ENCODE assay signal across 18 cellular contexts in the genomic region with DNA sequence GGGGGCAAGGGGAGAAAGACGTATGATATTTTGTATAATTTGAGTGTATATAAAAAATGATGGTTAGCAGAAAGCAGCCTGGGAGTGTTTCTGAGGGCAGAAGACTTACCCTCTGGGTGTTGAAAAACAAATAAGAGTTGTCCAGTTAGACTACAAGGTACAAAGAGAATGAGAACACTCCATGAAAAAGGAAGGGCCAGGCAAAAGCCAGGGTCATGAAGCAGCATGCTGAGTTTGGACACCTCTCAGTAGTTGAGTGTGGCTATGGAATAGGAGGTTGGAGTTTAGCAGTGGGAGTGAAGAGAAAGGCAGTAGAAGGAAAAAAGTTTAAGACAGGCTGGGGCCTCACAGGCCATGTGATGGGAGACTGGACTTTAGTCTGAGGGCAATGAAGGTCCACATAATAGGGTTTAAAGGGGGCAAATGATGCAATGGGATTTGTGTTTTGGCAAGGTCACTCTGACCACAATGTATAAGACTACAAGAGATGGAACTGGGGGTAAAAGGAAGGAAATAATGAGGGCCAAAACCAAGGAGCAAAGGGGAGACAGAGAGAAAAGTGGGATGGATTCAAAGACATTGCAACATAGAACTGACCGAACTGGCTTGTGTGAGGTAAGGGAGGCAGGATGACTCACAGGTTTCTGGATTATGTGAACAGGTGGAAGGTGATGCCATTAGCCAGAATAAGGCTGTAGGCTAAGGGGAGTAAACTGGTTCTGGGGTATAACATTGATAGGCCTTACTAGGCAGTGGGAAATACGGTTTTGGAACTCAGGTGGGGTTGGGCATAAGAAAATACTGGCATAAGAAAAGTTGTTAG.
A peak's percentile ranks its signal among the peaks of the same experiment; 100 is the strongest.
DNase-seq lines count a peak whose midpoint lies in the region; ATAC-seq, FAIRE-seq and TF ChIP-seq lines count a peak whose summit lies in the region.
"Had no signal": no experiment of that assay in that cellular context is flagged by ENCODE, and none has a peak within 500 bp of the region (broad histone marks: within the 10 kb centered on the region; RNA-seq: fewer than 3 reads in every experiment).

No MANE protein-coding gene starts in this region.

- peaks cover 12% of the 10 kb centered on the region for H3F3A ChIP-seq in SK-N-SH (replicated peaks; ENCODE audit: insufficient read depth)

- TF ChIP-seq RAD21 in SK-N-SH (IDR thresholded peaks at IDR 0.05; ENCODE audit: low read length) = no peak

- POLR2A ChIA-PET in Caco-2 (lab: Charles Lee) = no interaction called here
- POLR2A ChIA-PET in RWPE1 (lab: Yijun Ruan, JAX; ENCODE audit: low non-redundant PET) = no interaction called here
- POLR2A ChIA-PET in activated CD4-positive, alpha-beta T cell treated with anti-CD3 and anti-CD28 coated beads for 36 hours (lab: Charles Lee) = no interaction called here
- POLR2A ChIA-PET in SK-N-SH (lab: Yijun Ruan, JAX) = no interaction called here

- no peaks in the 10 kb centered on the region for H3K27me3 ChIP-seq in Caco-2 (replicated peaks; ENCODE audit: control insufficient read depth, insufficient read depth, low read length)
- no peaks in the 10 kb centered on the region for H3K27me3 ChIP-seq in gastroesophageal sphincter
- H3K27me3 ChIP-seq in pancreas = no peaks in the 10 kb centered on the region
- H3K27me3 ChIP-seq in SK-N-SH (ENCODE audit: insufficient read depth) = no peaks in the 10 kb centered on the region
- H3K27me3 ChIP-seq: BLaER1 treated with 17β-estradiol and CSF1 and Interleukin-3, amounts not matched to agents 10 nM and 100 nM; brain microvascular endothelial cell had no signal

- intact Hi-C loops in Caco-2 (cut with micrococcal nuclease; ENCODE audit: unreplicated experiment) (no loop called here), pancreas (cut with DNase I) (loop anchor here in 2 of 3 donors (10.0 kb wide), 1 partner anchor 545 kb away; no protein-coding TSS in a partner anchor)
- intact Hi-C loops in activated CD4-positive, alpha-beta T cell treated with anti-CD3 and anti-CD28 coated beads for 36 hours (cut with DNase I, micrococcal nuclease) = no loop called here

- peaks cover 63% of the 10 kb centered on the region for H3K79me2 ChIP-seq in SK-N-SH (ENCODE audit: insufficient read depth)
- H3K79me2 ChIP-seq: parathyroid adenoma had no signal

- H3K4me3 ChIP-seq in Caco-2 (ENCODE audit: low read depth, low read length) (no peak overlapping the region), gastroesophageal sphincter (no peak overlapping the region), pancreas (no peak overlapping the region), SK-N-SH (ENCODE audit: low read depth in 2 of 2, low read length in 1 of 2) (no peak overlapping the region)
- H3K4me3 ChIP-seq: BLaER1 treated with 17β-estradiol and CSF1 and Interleukin-3, amounts not matched to agents 10 nM and 100 nM had no signal

- BruUV-seq in Caco-2 (replicated peaks; lab: Mats Ljungman, UMichigan) = TSS peak; percentile 76

- no peak for TF ChIP-seq POLR2A in gastroesophageal sphincter (IDR thresholded peaks at IDR 0.05)

- no peak overlapping the region for H3K4me3 Mint-ChIP-seq in Caco-2 (ENCODE audit: unreplicated experiment)
- no peak overlapping the region for H3K4me3 Mint-ChIP-seq in activated CD4-positive, alpha-beta T cell treated with anti-CD3 and anti-CD28 coated beads for 36 hours
- H3K4me3 Mint-ChIP-seq: activated T-cell treated with anti-CD3 and anti-CD28 coated beads, Interleukin-2, amount 50 U/mL, for 24 hours had no signal

- TF ChIP-seq EP300 in gastroesophageal sphincter (IDR thresholded peaks at IDR 0.05) (no peak), SK-N-SH (IDR thresholded peaks at IDR 0.05; ENCODE audit: borderline replicate concordance in 1 of 2, low read depth in 1 of 2, low read length in 1 of 2) (no peak)

- ATAC-seq in gastroesophageal sphincter (peak; percentile 34), pancreas (peak; percentile 54 to 80 (median 66))
- ATAC-seq in activated CD4-positive, alpha-beta T cell treated with anti-CD3 and anti-CD28 coated beads for 36 hours = no peak
- ATAC-seq: activated naive CD4-positive, alpha-beta T cell treated with anti-CD3 and anti-CD28 coated beads, Interleukin-2, amount 50 U/mL, for 72 hours had no signal

- H3K27ac ChIP-seq in RWPE1 = no peak overlapping the region
- H3K27ac ChIP-seq in gastroesophageal sphincter = peak overlapping the region in 2 of 4 donors; percentile 64 to 67
- no peak overlapping the region for H3K27ac ChIP-seq in pancreas
- H3K27ac ChIP-seq in SK-N-SH (ENCODE audit: low read depth in 2 of 2, low read length in 1 of 2) = no peak overlapping the region
- H3K27ac ChIP-seq: BLaER1 treated with 17β-estradiol and CSF1 and Interleukin-3, amounts not matched to agents 10 nM and 100 nM; brain microvascular endothelial cell; parathyroid adenoma had no signal

- no peaks in the 10 kb centered on the region for H3K9me3 ChIP-seq in Caco-2
- no peaks in the 10 kb centered on the region for H3K9me3 ChIP-seq in gastroesophageal sphincter
- H3K9me3 ChIP-seq in pancreas = no peaks in the 10 kb centered on the region
- H3K9me3 ChIP-seq in SK-N-SH = no peaks in the 10 kb centered on the region
- H3K9me3 ChIP-seq: BLaER1 treated with 17β-estradiol and CSF1 and Interleukin-3, amounts not matched to agents 10 nM and 100 nM had no signal

- H3K9ac ChIP-seq in SK-N-SH = no peak overlapping the region
- H3K9ac ChIP-seq: BLaER1 treated with 17β-estradiol and CSF1 and Interleukin-3, amounts not matched to agents 10 nM and 100 nM; parathyroid adenoma had no signal

- no peak overlapping the region for H3K4me2 ChIP-seq in SK-N-SH
- H3K4me2 ChIP-seq: BLaER1 treated with 17β-estradiol and CSF1 and Interleukin-3, amounts not matched to agents 10 nM and 100 nM had no signal

- 86 to 93% methylated on average over 2 to 3 of the region's 3 CpGs for WGBS in gastroesophageal sphincter (ENCODE audit: low coverage in 1 of 2), 2 donors
- WGBS in pancreas, 2 donors = 78 to 93% methylated on average over 3 of the region's 3 CpGs
- 98% methylated on average over 3 of the region's 3 CpGs for WGBS in SK-N-SH (ENCODE audit: low lambda C conversion rate)

- no peaks in the 10 kb centered on the region for H3K36me3 ChIP-seq in Caco-2 (ENCODE audit: control insufficient read depth, insufficient read depth, low read length)
- no peaks in the 10 kb centered on the region for H3K36me3 ChIP-seq in gastroesophageal sphincter
- H3K36me3 ChIP-seq in pancreas = no peaks in the 10 kb centered on the region
- peaks cover 0 to 4% of the 10 kb centered on the region in 2 experiments for H3K36me3 ChIP-seq in SK-N-SH (replicated peaks in 1 of 2; ENCODE audit: control insufficient read depth in 1 of 2, insufficient read depth in 2 of 2, low read length in 1 of 2)
- H3K36me3 ChIP-seq: brain microvascular endothelial cell had no signal

- no peak overlapping the region for H2AFZ ChIP-seq in SK-N-SH (ENCODE audit: low read depth)
- H2AFZ ChIP-seq: parathyroid adenoma had no signal

- TF ChIP-seq CTCF in Caco-2 (IDR thresholded peaks at IDR 0.05; ENCODE audit: insufficient read depth in 1 of 2, low read depth in 1 of 2, low read length in 1 of 2, severe bottlenecking in 1 of 2, unreplicated experiment in 1 of 2) (no peak), RWPE1 (conservative IDR thresholded peaks at IDR 0.05; ENCODE audit: low read depth) (no peak), gastroesophageal sphincter (IDR thresholded peaks at IDR 0.05) (no peak), pancreas (IDR thresholded peaks at IDR 0.05) (no peak), SK-N-SH (IDR thresholded peaks at IDR 0.05) (no peak)

- H3K4me1 ChIP-seq in Caco-2 = peaks cover 26% of the 10 kb centered on the region
- H3K4me1 ChIP-seq in gastroesophageal sphincter = peaks cover 0 to 16% (median 0%) of the 10 kb centered on the region in 3 donors
- peaks cover 3 to 5% (median 5%) of the 10 kb centered on the region in 3 donors for H3K4me1 ChIP-seq in pancreas
- H3K4me1 ChIP-seq in SK-N-SH (ENCODE audit: control insufficient read depth in 1 of 2, insufficient read depth in 2 of 2, low read depth in 1 of 2, low read length in 1 of 2) = no peaks in the 10 kb centered on the region
- H3K4me1 ChIP-seq: BLaER1 treated with 17β-estradiol and CSF1 and Interleukin-3, amounts not matched to agents 10 nM and 100 nM; parathyroid adenoma had no signal

- H4K20me1 ChIP-seq in SK-N-SH (ENCODE audit: insufficient read depth) = peaks cover 22% of the 10 kb centered on the region; the same call in 1 of the 2 replicates

- no peak for FAIRE-seq in pancreas (lab: Jason Lieb, UNC)
- FAIRE-seq: A204.1 had no signal

- peak overlapping the region; percentile 89 for H3K27ac Mint-ChIP-seq in Caco-2 (ENCODE audit: unreplicated experiment)
- no peak overlapping the region for H3K27ac Mint-ChIP-seq in activated CD4-positive, alpha-beta T cell treated with anti-CD3 and anti-CD28 coated beads for 36 hours
- H3K27ac Mint-ChIP-seq: activated T-cell treated with anti-CD3 and anti-CD28 coated beads, Interleukin-2, amount 50 U/mL, for 24 hours had no signal

- H3K4me1 Mint-ChIP-seq in Caco-2 (ENCODE audit: low read depth, unreplicated experiment) = peaks cover 24% of the 10 kb centered on the region
- no peaks in the 10 kb centered on the region for H3K4me1 Mint-ChIP-seq in activated CD4-positive, alpha-beta T cell treated with anti-CD3 and anti-CD28 coated beads for 36 hours

- DNase-seq in Caco-2 (peak; percentile 59 to 69), RWPE1 (ENCODE audit: low spot score) (peak; percentile 68), pancreas (no peak), germinal center (ENCODE audit: low spot score) (no peak), middle frontal gyrus (ENCODE audit: extremely low spot score, low spot score) (no peak), SK-N-SH (no peak)
- DNase-seq in activated CD4-positive, alpha-beta T cell treated with anti-CD3 and anti-CD28 coated beads for 36 hours = no peak
- DNase-seq: activated CD4-positive, alpha-beta T cell treated with anti-CD3 and anti-CD28 coated beads, Interleukin-2, amount 50 U/mL, for 4 hours; activated T-cell treated with anti-CD3 and anti-CD28 coated beads, Interleukin-2, amount 50 U/mL, for 24 hours; brain microvascular endothelial cell; NCI-H1417; NCI-H2171; NCI-H748 treated with DMSO at 0.1 percent for 48 hours had no signal

- CTCF ChIA-PET in Caco-2 (lab: Charles Lee) (no interaction called here), RWPE1 (lab: Yijun Ruan, JAX) (no interaction called here), SK-N-SH (lab: Yijun Ruan, JAX) (interaction anchor here (1.7 kb wide), 1 partner anchor 34 kb away, joined by 3 read pairs; no protein-coding TSS in a partner anchor)
- CTCF ChIA-PET in activated CD4-positive, alpha-beta T cell treated with anti-CD3 and anti-CD28 coated beads for 36 hours (lab: Charles Lee) = no interaction called here

- no peaks in the 10 kb centered on the region for H3K9me2 ChIP-seq in SK-N-SH

- no peaks in the 10 kb centered on the region for H3K9me3 Mint-ChIP-seq in Caco-2 (ENCODE audit: unreplicated experiment)
- no peaks in the 10 kb centered on the region for H3K9me3 Mint-ChIP-seq in activated CD4-positive, alpha-beta T cell treated with anti-CD3 and anti-CD28 coated beads for 36 hours (ENCODE audit: low read depth)
- H3K9me3 Mint-ChIP-seq: activated naive CD4-positive, alpha-beta T cell treated with anti-CD3 and anti-CD28 coated beads, Interleukin-2, amount 50 U/mL, for 72 hours; activated T-cell treated with anti-CD3 and anti-CD28 coated beads, Interleukin-2, amount 50 U/mL, for 24 hours had no signal

- no peaks in the 10 kb centered on the region for H3K27me3 Mint-ChIP-seq in Caco-2 (ENCODE audit: insufficient read depth, unreplicated experiment)
- no peaks in the 10 kb centered on the region for H3K27me3 Mint-ChIP-seq in activated CD4-positive, alpha-beta T cell treated with anti-CD3 and anti-CD28 coated beads for 36 hours
- H3K27me3 Mint-ChIP-seq: activated T-cell treated with anti-CD3 and anti-CD28 coated beads, Interleukin-2, amount 50 U/mL, for 24 hours had no signal

- H3K36me3 Mint-ChIP-seq in Caco-2 (ENCODE audit: insufficient read depth, unreplicated experiment) = no peaks in the 10 kb centered on the region
- no peaks in the 10 kb centered on the region for H3K36me3 Mint-ChIP-seq in activated CD4-positive, alpha-beta T cell treated with anti-CD3 and anti-CD28 coated beads for 36 hours (ENCODE audit: low read depth)
- H3K36me3 Mint-ChIP-seq: activated naive CD4-positive, alpha-beta T cell treated with anti-CD3 and anti-CD28 coated beads, Interleukin-2, amount 50 U/mL, for 72 hours had no signal

Comparison
In these comparisons a context has a peak if more than half of its experiments do, and no peak if none do; other contexts are left out.
1. DNase-seq: peak in Caco-2 (2 of 2) and RWPE1 (single experiment); none in pancreas (0 of 6), activated CD4-positive, alpha-beta T cell treated with anti-CD3 and anti-CD28 coated beads for 36 hours (single experiment), germinal center (single experiment), middle frontal gyrus (single experiment) and SK-N-SH (single experiment).
2. intact Hi-C loops: an anchor here in pancreas (10.0 kb wide); none called in Caco-2 and activated CD4-positive, alpha-beta T cell treated with anti-CD3 and anti-CD28 coated beads for 36 hours.